8 cellular contexts compared by ENCODE assay signal in genomic region chr2:148645925-148646559, GRCh38. TPM values are rescaled to one million over a fixed set of nuclear protein-coding genes. Genes with fewer than 3 reads are reported as not detected.
DNase-seq lines count a peak whose midpoint lies in the region; ATAC-seq and TF ChIP-seq lines count a peak whose summit lies in the region.

No MANE protein-coding gene starts in this region.

- peak; percentile 39 for ATAC-seq in GM18868 (IDR thresholded peaks at IDR 0.05; ENCODE audit: unreplicated experiment)
- peak; percentile 48 for ATAC-seq in HG03135 (IDR thresholded peaks at IDR 0.05; ENCODE audit: unreplicated experiment)
- peak; percentile 55 for ATAC-seq in activated CD4-positive, alpha-beta T cell treated with anti-CD3 and anti-CD28 coated beads for 36 hours
- ATAC-seq in lung (ENCODE audit: insufficient read depth, low FRiP score), result peak; percentile 13

- peaks cover 1 to 20% of the 10 kb centered on the region in 2 donors for H3K4me1 ChIP-seq in lung (ENCODE audit: control insufficient read depth in 2 of 2, insufficient read depth in 2 of 2, low read length in 2 of 2)

- H3K27ac ChIP-seq in dorsolateral prefrontal cortex, result peak overlapping the region; percentile 89 to 100 (median 99)
- peak overlapping the region; percentile 78 to 97 for H3K27ac ChIP-seq in lung (ENCODE audit: low read depth in 1 of 2, low read length in 1 of 2)

- POLR2A ChIA-PET in activated CD4-positive, alpha-beta T cell treated with anti-CD3 and anti-CD28 coated beads for 36 hours (lab: Charles Lee), result interaction anchor here (0.6 to 1.8 kb wide), 12 partner anchors 10 to 625 kb away, joined by 3 to 10 read pairs (median 4); partner anchors contain the start of genes MBD5 and ORC4

- DNase-seq in AG09309 (ENCODE audit: low read depth), result peak; percentile 75
- DNase-seq in NCI-H2227 treated with DMSO at 0.1 percent for 48 hours (lab: John Stamatoyannopoulos, UW), result peak; percentile 95
- DNase-seq in activated CD4-positive, alpha-beta T cell treated with anti-CD3 and anti-CD28 coated beads for 36 hours, result peak; percentile 71
- peak in 5 of 10 donors; percentile 34 to 65 (median 46) for DNase-seq in dorsolateral prefrontal cortex
- peak; percentile 40 for DNase-seq in lung (ENCODE audit: low spot score)
- peak; percentile 21 for DNase-seq in stimulated activated CD8-positive, alpha-beta memory T cell treated with anti-CD3 and anti-CD28 coated beads, Interleukin-12 subunit alpha, Interleukin-12 subunit beta, amount 100 ng/mL, for 24 hours (ENCODE audit: extremely low read depth)

- peaks cover 54% of the 10 kb centered on the region for H3K4me1 Mint-ChIP-seq in activated CD4-positive, alpha-beta T cell treated with anti-CD3 and anti-CD28 coated beads for 36 hours

- H3K9me3 Mint-ChIP-seq in activated CD4-positive, alpha-beta T cell treated with anti-CD3 and anti-CD28 coated beads for 36 hours (ENCODE audit: low read depth), result no peaks in the 10 kb centered on the region

- no peaks in the 10 kb centered on the region for H3K27me3 ChIP-seq in dorsolateral prefrontal cortex
- no peaks in the 10 kb centered on the region for H3K27me3 ChIP-seq in lung (ENCODE audit: control insufficient read depth, insufficient read depth)

- WGBS in lung, 2 donors, result 9 to 13% methylated on average over 13 of the region's 13 CpGs

- H3K4me3 ChIP-seq in AG09309 (ENCODE audit: control insufficient read depth, low read depth, low read length), result peak overlapping the region; percentile 78
- H3K4me3 ChIP-seq in dorsolateral prefrontal cortex, result peak overlapping the region; percentile 62 to 100 (median 94)
- peak overlapping the region; percentile 96 for H3K4me3 ChIP-seq in lung

- H3K36me3 ChIP-seq in lung (ENCODE audit: control insufficient read depth in 2 of 2, insufficient read depth in 2 of 2, low read length in 2 of 2), result no peaks in the 10 kb centered on the region

- H3K27me3 Mint-ChIP-seq in activated CD4-positive, alpha-beta T cell treated with anti-CD3 and anti-CD28 coated beads for 36 hours, result peaks cover 10% of the 10 kb centered on the region

- CTCF ChIA-PET in activated CD4-positive, alpha-beta T cell treated with anti-CD3 and anti-CD28 coated beads for 36 hours (lab: Charles Lee), result interaction anchor here (0.9 to 3.4 kb wide), 3 partner anchors 11 to 17 kb away, joined by 3 to 19 read pairs (median 3); no protein-coding TSS in a partner anchor

- intact Hi-C loops in activated CD4-positive, alpha-beta T cell treated with anti-CD3 and anti-CD28 coated beads for 36 hours (cut with DNase I, micrococcal nuclease), result loop anchor here (1.0 to 5.0 kb wide), 8 partner anchors 13 to 802 kb away; partner anchors contain the start of gene MBD5 (in 1 of the 2)
- intact Hi-C loops in dorsolateral prefrontal cortex (cut with DNase I), result loop anchor here (2.0 to 10.0 kb wide), 5 partner anchors 169 to 621 kb away; partner anchors contain the start of genes KIF5C (in 1 of the 2), MBD5 (in 1 of the 2) and ORC4 (in 1 of the 2)

- H3K9me3 ChIP-seq in lung (ENCODE audit: control insufficient read depth in 2 of 2, insufficient read depth in 1 of 2, low read length in 1 of 2), result no peaks in the 10 kb centered on the region

- H3K27ac Mint-ChIP-seq in activated CD4-positive, alpha-beta T cell treated with anti-CD3 and anti-CD28 coated beads for 36 hours, result peak overlapping the region; percentile 85

- TF ChIP-seq CTCF in AG09309 (IDR thresholded peaks at IDR 0.05; ENCODE audit: control insufficient read depth, insufficient read depth, low read depth, low read length, missing control alignments) (no peak), dorsolateral prefrontal cortex (IDR thresholded peaks at IDR 0.05 in 54 of 56, conservative IDR thresholded peaks at IDR 0.05 in 2 of 56; ENCODE audit: low read depth in 1 of 56, partially characterized antibody in 56 of 56) (no peak), lung (IDR thresholded peaks at IDR 0.05; ENCODE audit: control extremely low read depth, extremely low read depth) (no peak)

- peaks cover 12% of the 10 kb centered on the region for H3K36me3 Mint-ChIP-seq in activated CD4-positive, alpha-beta T cell treated with anti-CD3 and anti-CD28 coated beads for 36 hours (ENCODE audit: low read depth)

- peak overlapping the region; percentile 83 for H3K4me3 Mint-ChIP-seq in activated CD4-positive, alpha-beta T cell treated with anti-CD3 and anti-CD28 coated beads for 36 hours

RNA-seq across cellular contexts. Expression of gene EPC2, which starts 1.5 kb away (rescaled TPM):
- 10 to 100 TPM; 20.8 to 25.7 TPM for total RNA-seq in activated CD4-positive, alpha-beta T cell treated with anti-CD3 and anti-CD28 coated beads for 36 hours
- total RNA-seq in dorsolateral prefrontal cortex, result 10 to 100 TPM; 36.2 to 67.7 (median 47.7) TPM
- total RNA-seq in lung, result 10 to 100 TPM; 29.6 to 65.3 TPM
- polyA plus RNA-seq in lung, result 10 to 100 TPM in 1 of 2 donors, 1 to 10 TPM in 1; 7.0 to 11.9 TPM
